In the genomic region with DNA sequence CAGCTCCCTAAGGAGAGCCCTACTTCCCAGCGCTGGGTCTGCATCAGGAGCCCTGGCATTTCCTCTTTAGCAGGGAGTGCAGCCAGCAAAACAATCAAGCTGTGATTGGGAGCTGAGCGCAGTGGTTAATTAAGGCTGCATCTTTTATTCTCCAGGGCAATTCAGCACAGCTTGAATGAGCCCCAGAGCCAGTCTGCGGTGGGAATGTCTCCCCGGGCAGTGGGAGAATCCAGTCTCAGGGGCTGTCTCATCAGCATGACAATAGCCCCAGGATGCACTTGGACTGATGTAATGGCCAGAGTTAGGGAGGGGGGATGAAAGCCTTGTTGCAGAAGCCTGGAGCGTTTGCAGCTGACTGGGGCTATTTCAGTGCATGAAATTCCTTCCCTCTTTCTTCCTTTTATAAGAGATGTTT, we compare ENCODE assay signal across 1 cellular context.
TF ChIP-seq lines count a peak whose summit lies in the region.

No MANE protein-coding gene starts in this region.

TF ChIP-seq in IMR-90, 13 proteins besides CTCF, POLR2A, EP300 and RAD21 (continued from another document):
- TF ChIP-seq, protein P1, sequence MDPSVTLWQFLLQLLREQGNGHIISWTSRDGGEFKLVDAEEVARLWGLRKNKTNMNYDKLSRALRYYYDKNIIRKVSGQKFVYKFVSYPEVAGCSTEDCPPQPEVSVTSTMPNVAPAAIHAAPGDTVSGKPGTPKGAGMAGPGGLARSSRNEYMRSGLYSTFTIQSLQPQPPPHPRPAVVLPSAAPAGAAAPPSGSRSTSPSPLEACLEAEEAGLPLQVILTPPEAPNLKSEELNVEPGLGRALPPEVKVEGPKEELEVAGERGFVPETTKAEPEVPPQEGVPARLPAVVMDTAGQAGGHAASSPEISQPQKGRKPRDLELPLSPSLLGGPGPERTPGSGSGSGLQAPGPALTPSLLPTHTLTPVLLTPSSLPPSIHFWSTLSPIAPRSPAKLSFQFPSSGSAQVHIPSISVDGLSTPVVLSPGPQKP (IDR thresholded peaks at IDR 0.05; ENCODE audit: borderline replicate concordance, low read depth, low read length) = no peak
- no peak for TF ChIP-seq RCOR1 (IDR thresholded peaks at IDR 0.05; ENCODE audit: insufficient replicate concordance, low read length)
- TF ChIP-seq SMC3 (IDR thresholded peaks at IDR 0.05; ENCODE audit: low read depth, low read length) = no peak
- no peak for TF ChIP-seq CHD1 (IDR thresholded peaks at IDR 0.05; ENCODE audit: low read depth, low read length)
- TF ChIP-seq MAFK (IDR thresholded peaks at IDR 0.05; ENCODE audit: low read depth, low read length) = no peak
- no peak for TF ChIP-seq NFE2L2 (IDR thresholded peaks at IDR 0.05; ENCODE audit: low read depth, low read length)
- TF ChIP-seq RFX5 (IDR thresholded peaks at IDR 0.05; ENCODE audit: low read depth, low read length) = no peak
- no peak for TF ChIP-seq MXI1 (IDR thresholded peaks at IDR 0.05; ENCODE audit: borderline replicate concordance, low read depth, low read length)
- no peak for TF ChIP-seq MAZ (IDR thresholded peaks at IDR 0.05; ENCODE audit: borderline replicate concordance, low read depth, low read length)
- no peak for TF ChIP-seq CEBPB (IDR thresholded peaks at IDR 0.05; ENCODE audit: low read depth, low read length)
- TF ChIP-seq BHLHE40 (IDR thresholded peaks at IDR 0.05; ENCODE audit: low read depth, low read length) = no peak
- no peak for TF ChIP-seq FOS (IDR thresholded peaks at IDR 0.05; ENCODE audit: low read depth, low read length)
TF ChIP-seq in IMR-90: peak in this region for 0.
